1 cellular context compared by ENCODE assay signal in the genomic region with DNA sequence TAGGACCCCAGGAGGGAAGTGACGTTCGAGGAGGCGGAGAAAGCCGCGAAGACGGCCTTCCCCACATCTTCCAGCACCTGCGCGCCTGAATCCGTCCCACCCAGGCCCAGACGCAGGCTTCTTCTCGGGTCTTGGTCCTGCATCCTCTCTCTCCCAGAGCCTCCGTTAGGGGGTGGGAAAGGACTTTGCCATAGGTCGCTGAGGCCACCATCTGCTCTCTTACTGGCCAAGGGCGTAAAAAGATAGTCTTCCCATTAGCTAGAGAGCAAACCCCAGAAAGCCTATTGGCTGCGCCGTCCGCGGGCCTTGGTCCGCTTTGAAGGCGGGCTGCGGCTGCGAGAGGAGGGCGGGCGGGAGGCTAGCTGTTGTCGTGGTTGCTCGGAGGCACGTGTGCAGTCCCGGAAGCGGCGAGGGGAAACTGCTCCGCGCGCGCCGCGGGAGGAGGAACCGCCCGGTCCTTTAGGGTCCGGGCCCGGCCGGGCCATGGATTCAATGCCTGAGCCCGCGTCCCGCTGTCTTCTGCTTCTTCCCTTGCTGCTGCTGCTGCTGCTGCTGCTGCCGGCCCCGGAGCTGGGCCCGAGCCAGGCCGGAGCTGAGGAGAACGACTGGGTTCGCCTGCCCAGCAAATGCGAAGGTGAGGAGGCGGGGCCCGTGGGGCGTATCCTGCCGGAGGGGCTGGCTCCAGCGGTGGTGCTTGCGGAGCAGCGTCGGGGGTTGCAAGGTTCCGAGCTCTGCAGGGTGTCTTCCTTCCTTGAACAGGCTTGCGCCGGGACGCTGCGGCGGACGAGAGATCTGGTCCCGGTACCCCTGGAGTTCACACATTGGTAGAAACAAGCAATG.
TF ChIP-seq lines count a peak whose summit lies in the region.

A gene (plus strand): TSS at position 393 of the 840 bp plus-strand sequence. CDS start 91 bp downstream, at position 484.

TF ChIP-seq in HepG2, 621 proteins besides CTCF, POLR2A, EP300 and RAD21 (continued from another document and continues in another):
- TF ChIP-seq, protein P1, sequence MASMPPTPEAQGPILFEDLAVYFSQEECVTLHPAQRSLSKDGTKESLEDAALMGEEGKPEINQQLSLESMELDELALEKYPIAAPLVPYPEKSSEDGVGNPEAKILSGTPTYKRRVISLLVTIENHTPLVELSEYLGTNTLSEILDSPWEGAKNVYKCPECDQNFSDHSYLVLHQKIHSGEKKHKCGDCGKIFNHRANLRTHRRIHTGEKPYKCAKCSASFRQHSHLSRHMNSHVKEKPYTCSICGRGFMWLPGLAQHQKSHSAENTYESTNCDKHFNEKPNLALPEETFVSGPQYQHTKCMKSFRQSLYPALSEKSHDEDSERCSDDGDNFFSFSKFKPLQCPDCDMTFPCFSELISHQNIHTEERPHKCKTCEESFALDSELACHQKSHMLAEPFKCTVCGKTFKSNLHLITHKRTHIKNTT (CRISPR knock-in tag; IDR thresholded peaks at IDR 0.05): no peak
- TF ChIP-seq NBN (conservative IDR thresholded peaks at IDR 0.05): no peak
- TF ChIP-seq CHD2 (IDR thresholded peaks at IDR 0.05; ENCODE audit: low read depth, low read length): peak; percentile 49; the same call in 1 of the 2 replicates
- TF ChIP-seq ZNF777 (CRISPR knock-in tag; IDR thresholded peaks at IDR 0.05): peak; percentile 81
- peak; percentile 99 for TF ChIP-seq ZNF749 (CRISPR knock-in tag; IDR thresholded peaks at IDR 0.05; ENCODE audit: borderline replicate concordance)
- TF ChIP-seq, protein P2, sequence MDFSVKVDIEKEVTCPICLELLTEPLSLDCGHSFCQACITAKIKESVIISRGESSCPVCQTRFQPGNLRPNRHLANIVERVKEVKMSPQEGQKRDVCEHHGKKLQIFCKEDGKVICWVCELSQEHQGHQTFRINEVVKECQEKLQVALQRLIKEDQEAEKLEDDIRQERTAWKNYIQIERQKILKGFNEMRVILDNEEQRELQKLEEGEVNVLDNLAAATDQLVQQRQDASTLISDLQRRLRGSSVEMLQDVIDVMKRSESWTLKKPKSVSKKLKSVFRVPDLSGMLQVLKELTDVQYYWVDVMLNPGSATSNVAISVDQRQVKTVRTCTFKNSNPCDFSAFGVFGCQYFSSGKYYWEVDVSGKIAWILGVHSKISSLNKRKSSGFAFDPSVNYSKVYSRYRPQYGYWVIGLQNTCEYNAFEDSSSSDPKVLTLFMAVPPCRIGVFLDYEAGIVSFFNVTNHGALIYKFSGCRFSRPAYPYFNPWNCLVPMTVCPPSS (IDR thresholded peaks at IDR 0.05): no peak
- peak; percentile 92; the same call in 1 of the 2 replicates for TF ChIP-seq ZNF562 (CRISPR knock-in tag; IDR thresholded peaks at IDR 0.05; ENCODE audit: borderline replicate concordance)
- no peak for TF ChIP-seq TCF7L2 (IDR thresholded peaks at IDR 0.05; ENCODE audit: low read depth, low read length)
- peak; percentile 87; the same call in 1 of the 2 replicates for TF ChIP-seq WIZ (CRISPR knock-in tag; IDR thresholded peaks at IDR 0.05)
- peak; percentile 98 for TF ChIP-seq ZNF83 (CRISPR knock-in tag; IDR thresholded peaks at IDR 0.05; ENCODE audit: borderline replicate concordance)
- peak; percentile 91 for TF ChIP-seq ASH2L (IDR thresholded peaks at IDR 0.05; ENCODE audit: insufficient read length, low read depth, low read length)
- peak; percentile 97 for TF ChIP-seq ZFP90 (CRISPR knock-in tag; IDR thresholded peaks at IDR 0.05; ENCODE audit: borderline replicate concordance)
- no peak; the same call in 1 of the 2 replicates for TF ChIP-seq FOSL1 (CRISPR knock-in tag; IDR thresholded peaks at IDR 0.05; ENCODE audit: borderline replicate concordance)
- TF ChIP-seq, protein P3, sequence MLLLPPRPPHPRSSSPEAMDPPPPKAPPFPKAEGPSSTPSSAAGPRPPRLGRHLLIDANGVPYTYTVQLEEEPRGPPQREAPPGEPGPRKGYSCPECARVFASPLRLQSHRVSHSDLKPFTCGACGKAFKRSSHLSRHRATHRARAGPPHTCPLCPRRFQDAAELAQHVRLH (CRISPR knock-in tag; IDR thresholded peaks at IDR 0.05; ENCODE audit: borderline replicate concordance, low read depth): peak; percentile 98
- TF ChIP-seq TBX2 (CRISPR knock-in tag; IDR thresholded peaks at IDR 0.05; ENCODE audit: borderline replicate concordance): peak; percentile 96
- TF ChIP-seq, protein P4, sequence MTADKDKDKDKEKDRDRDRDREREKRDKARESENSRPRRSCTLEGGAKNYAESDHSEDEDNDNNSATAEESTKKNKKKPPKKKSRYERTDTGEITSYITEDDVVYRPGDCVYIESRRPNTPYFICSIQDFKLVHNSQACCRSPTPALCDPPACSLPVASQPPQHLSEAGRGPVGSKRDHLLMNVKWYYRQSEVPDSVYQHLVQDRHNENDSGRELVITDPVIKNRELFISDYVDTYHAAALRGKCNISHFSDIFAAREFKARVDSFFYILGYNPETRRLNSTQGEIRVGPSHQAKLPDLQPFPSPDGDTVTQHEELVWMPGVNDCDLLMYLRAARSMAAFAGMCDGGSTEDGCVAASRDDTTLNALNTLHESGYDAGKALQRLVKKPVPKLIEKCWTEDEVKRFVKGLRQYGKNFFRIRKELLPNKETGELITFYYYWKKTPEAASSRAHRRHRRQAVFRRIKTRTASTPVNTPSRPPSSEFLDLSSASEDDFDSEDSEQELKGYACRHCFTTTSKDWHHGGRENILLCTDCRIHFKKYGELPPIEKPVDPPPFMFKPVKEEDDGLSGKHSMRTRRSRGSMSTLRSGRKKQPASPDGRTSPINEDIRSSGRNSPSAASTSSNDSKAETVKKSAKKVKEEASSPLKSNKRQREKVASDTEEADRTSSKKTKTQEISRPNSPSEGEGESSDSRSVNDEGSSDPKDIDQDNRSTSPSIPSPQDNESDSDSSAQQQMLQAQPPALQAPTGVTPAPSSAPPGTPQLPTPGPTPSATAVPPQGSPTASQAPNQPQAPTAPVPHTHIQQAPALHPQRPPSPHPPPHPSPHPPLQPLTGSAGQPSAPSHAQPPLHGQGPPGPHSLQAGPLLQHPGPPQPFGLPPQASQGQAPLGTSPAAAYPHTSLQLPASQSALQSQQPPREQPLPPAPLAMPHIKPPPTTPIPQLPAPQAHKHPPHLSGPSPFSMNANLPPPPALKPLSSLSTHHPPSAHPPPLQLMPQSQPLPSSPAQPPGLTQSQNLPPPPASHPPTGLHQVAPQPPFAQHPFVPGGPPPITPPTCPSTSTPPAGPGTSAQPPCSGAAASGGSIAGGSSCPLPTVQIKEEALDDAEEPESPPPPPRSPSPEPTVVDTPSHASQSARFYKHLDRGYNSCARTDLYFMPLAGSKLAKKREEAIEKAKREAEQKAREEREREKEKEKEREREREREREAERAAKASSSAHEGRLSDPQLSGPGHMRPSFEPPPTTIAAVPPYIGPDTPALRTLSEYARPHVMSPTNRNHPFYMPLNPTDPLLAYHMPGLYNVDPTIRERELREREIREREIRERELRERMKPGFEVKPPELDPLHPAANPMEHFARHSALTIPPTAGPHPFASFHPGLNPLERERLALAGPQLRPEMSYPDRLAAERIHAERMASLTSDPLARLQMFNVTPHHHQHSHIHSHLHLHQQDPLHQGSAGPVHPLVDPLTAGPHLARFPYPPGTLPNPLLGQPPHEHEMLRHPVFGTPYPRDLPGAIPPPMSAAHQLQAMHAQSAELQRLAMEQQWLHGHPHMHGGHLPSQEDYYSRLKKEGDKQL (CRISPR knock-in tag; IDR thresholded peaks at IDR 0.05; ENCODE audit: low read depth): no peak
- TF ChIP-seq ZNF224 (CRISPR knock-in tag; IDR thresholded peaks at IDR 0.05): peak; percentile 98
- no peak for TF ChIP-seq MATR3 (CRISPR knock-in tag; IDR thresholded peaks at IDR 0.05)
- TF ChIP-seq ZSCAN25 (CRISPR knock-in tag; IDR thresholded peaks at IDR 0.05): peak; percentile 93
- TF ChIP-seq, protein P5, sequence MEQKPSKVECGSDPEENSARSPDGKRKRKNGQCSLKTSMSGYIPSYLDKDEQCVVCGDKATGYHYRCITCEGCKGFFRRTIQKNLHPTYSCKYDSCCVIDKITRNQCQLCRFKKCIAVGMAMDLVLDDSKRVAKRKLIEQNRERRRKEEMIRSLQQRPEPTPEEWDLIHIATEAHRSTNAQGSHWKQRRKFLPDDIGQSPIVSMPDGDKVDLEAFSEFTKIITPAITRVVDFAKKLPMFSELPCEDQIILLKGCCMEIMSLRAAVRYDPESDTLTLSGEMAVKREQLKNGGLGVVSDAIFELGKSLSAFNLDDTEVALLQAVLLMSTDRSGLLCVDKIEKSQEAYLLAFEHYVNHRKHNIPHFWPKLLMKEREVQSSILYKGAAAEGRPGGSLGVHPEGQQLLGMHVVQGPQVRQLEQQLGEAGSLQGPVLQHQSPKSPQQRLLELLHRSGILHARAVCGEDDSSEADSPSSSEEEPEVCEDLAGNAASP (CRISPR knock-in tag; IDR thresholded peaks at IDR 0.05; ENCODE audit: borderline replicate concordance): peak; percentile 52; the same call in 1 of the 2 replicates
- TF ChIP-seq, protein P6, sequence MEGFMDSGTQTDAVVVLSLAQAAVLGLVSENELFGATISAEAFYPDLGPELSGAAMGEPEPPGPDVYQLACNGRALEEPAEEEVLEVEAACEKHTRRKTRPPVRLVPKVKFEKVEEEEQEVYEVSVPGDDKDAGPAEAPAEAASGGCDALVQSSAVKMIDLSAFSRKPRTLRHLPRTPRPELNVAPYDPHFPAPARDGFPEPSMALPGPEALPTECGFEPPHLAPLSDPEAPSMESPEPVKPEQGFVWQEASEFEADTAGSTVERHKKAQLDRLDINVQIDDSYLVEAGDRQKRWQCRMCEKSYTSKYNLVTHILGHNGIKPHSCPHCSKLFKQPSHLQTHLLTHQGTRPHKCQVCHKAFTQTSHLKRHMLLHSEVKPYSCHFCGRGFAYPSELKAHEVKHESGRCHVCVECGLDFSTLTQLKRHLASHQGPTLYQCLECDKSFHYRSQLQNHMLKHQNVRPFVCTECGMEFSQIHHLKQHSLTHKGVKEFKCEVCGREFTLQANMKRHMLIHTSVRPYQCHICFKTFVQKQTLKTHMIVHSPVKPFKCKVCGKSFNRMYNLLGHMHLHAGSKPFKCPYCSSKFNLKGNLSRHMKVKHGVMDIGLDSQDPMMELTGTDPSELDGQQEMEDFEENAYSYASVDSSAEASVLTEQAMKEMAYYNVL (CRISPR knock-in tag; IDR thresholded peaks at IDR 0.05; ENCODE audit: borderline replicate concordance): peak; percentile 83; the same call in 1 of the 2 replicates
- TF ChIP-seq ZBTB42 (CRISPR knock-in tag; IDR thresholded peaks at IDR 0.05): peak; percentile 97
- TF ChIP-seq, protein P7, sequence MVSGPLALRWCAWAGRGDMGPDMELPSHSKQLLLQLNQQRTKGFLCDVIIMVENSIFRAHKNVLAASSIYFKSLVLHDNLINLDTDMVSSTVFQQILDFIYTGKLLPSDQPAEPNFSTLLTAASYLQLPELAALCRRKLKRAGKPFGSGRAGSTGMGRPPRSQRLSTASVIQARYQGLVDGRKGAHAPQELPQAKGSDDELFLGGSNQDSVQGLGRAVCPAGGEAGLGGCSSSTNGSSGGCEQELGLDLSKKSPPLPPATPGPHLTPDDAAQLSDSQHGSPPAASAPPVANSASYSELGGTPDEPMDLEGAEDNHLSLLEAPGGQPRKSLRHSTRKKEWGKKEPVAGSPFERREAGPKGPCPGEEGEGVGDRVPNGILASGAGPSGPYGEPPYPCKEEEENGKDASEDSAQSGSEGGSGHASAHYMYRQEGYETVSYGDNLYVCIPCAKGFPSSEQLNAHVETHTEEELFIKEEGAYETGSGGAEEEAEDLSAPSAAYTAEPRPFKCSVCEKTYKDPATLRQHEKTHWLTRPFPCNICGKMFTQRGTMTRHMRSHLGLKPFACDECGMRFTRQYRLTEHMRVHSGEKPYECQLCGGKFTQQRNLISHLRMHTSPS (CRISPR knock-in tag; IDR thresholded peaks at IDR 0.05; ENCODE audit: low read depth): peak; percentile 30; the same call in 1 of the 2 replicates
- peak; percentile 98 for TF ChIP-seq ZNF343 (CRISPR knock-in tag; IDR thresholded peaks at IDR 0.05)
- TF ChIP-seq, protein P8, sequence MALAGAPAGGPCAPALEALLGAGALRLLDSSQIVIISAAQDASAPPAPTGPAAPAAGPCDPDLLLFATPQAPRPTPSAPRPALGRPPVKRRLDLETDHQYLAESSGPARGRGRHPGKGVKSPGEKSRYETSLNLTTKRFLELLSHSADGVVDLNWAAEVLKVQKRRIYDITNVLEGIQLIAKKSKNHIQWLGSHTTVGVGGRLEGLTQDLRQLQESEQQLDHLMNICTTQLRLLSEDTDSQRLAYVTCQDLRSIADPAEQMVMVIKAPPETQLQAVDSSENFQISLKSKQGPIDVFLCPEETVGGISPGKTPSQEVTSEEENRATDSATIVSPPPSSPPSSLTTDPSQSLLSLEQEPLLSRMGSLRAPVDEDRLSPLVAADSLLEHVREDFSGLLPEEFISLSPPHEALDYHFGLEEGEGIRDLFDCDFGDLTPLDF (CRISPR knock-in tag; IDR thresholded peaks at IDR 0.05): peak; percentile 99
- TF ChIP-seq, protein P9, sequence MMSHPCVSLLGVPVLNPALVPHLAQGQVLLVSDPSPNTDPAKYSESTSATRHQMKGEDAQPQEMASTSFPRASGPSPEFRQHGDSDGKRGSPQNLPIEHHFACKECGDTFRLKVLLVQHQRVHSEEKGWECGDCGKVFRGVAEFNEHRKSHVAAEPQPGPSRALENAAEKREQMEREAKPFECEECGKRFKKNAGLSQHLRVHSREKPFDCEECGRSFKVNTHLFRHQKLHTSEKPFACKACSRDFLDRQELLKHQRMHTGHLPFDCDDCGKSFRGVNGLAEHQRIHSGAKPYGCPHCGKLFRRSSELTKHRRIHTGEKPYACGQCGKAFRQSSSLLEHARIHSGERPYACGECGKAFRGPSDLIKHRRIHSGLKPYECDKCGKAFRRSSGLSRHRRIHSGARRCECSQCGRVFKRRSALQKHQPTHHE (CRISPR knock-in tag; IDR thresholded peaks at IDR 0.05; ENCODE audit: borderline replicate concordance): peak; percentile 92; the same call in 1 of the 2 replicates
- no peak for TF ChIP-seq TCF7 (IDR thresholded peaks at IDR 0.05; ENCODE audit: low read depth)
- peak; percentile 58 for TF ChIP-seq MED8 (CRISPR knock-in tag; IDR thresholded peaks at IDR 0.05; ENCODE audit: insufficient replicate concordance)
- no peak; the same call in none of the 2 replicates for TF ChIP-seq DR1 (CRISPR knock-in tag; IDR thresholded peaks at IDR 0.05)
- peak; percentile 95 for TF ChIP-seq KMT2B (CRISPR knock-in tag; IDR thresholded peaks at IDR 0.05)
- TF ChIP-seq SMAD9 (CRISPR knock-in tag; IDR thresholded peaks at IDR 0.05): 0 out of 2 replicates have a peak, but pooled peaks have one; percentile 22
- TF ChIP-seq, protein P10, sequence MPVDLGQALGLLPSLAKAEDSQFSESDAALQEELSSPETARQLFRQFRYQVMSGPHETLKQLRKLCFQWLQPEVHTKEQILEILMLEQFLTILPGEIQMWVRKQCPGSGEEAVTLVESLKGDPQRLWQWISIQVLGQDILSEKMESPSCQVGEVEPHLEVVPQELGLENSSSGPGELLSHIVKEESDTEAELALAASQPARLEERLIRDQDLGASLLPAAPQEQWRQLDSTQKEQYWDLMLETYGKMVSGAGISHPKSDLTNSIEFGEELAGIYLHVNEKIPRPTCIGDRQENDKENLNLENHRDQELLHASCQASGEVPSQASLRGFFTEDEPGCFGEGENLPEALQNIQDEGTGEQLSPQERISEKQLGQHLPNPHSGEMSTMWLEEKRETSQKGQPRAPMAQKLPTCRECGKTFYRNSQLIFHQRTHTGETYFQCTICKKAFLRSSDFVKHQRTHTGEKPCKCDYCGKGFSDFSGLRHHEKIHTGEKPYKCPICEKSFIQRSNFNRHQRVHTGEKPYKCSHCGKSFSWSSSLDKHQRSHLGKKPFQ (CRISPR knock-in tag; IDR thresholded peaks at IDR 0.05; ENCODE audit: insufficient replicate concordance): peak; percentile 97
- peak; percentile 90 for TF ChIP-seq CBX5 (CRISPR knock-in tag; IDR thresholded peaks at IDR 0.05; ENCODE audit: borderline replicate concordance)
